Comparison of ENCODE assay signal across 7 cellular contexts in genomic region chr2:204176306-204176705, GRCh38.
"Had no signal": no experiment of that assay in that cellular context is flagged by ENCODE, and none has a peak within 500 bp of the region (broad histone marks: within the 10 kb centered on the region; RNA-seq: fewer than 3 reads in every experiment).

No MANE protein-coding gene starts in this region.

- H3K4me3 ChIP-seq: GM23338, HAP-1 had no signal

- H3K36me3 ChIP-seq: HAP-1 had no signal

- H3K9me3 ChIP-seq: HAP-1 had no signal

- DNase-seq: H7, HFFc6, KBM-7 had no signal

- ATAC-seq: GM23338, HCT116 had no signal

- H3K27ac ChIP-seq: KMS-11 had no signal
